Comparison of ENCODE assay signal across 1 cellular context in the genomic region with DNA sequence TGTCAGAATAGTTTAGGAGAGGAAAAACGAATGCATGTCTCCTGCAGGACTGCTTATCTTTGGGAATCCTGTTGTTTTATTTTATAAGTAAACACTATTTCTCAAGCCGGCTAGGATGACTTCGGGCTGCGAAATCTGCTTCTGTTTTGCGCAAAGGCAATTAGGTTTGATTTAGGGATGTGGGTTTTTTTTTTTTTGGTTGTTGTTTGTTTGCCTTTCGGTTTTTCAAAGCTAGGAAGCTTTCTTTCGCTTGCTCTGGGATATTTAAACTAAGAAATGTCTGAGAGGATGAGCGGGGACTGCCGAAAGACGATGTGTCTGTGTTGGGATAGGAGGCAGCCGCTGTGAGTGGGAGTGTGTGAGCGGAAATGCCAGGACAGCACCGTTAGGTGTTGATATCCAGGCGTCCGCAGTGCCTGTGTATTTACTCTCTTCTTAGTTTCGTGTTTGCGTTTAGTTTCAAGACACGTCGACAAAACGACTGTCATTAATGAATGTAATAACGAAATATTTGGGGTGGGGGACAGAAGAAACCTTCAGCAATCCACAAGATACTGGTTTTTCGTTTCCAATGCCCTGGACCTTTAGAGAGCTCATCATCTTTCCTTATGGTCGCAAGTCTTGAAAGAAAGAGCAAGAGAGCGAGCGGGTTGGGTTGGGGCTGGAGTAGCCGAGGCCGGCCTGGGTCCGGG.
TF ChIP-seq lines count a peak whose summit lies in the region.

No MANE protein-coding gene starts in this region.

TF ChIP-seq in K562, 482 proteins besides CTCF, POLR2A, EP300 and RAD21 (continued from another document and continues in another):
- TF ChIP-seq, protein P1, sequence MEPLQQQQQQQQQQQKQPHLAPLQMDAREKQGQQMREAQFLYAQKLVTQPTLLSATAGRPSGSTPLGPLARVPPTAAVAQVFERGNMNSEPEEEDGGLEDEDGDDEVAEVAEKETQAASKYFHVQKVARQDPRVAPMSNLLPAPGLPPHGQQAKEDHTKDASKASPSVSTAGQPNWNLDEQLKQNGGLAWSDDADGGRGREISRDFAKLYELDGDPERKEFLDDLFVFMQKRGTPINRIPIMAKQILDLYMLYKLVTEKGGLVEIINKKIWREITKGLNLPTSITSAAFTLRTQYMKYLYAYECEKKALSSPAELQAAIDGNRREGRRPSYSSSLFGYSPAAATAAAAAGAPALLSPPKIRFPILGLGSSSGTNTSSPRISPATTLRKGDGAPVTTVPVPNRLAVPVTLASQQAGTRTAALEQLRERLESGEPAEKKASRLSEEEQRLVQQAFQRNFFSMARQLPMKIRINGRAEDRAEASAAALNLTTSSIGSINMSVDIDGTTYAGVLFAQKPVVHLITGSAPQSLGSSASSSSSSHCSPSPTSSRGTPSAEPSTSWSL (CRISPR knock-in tag; IDR thresholded peaks at IDR 0.05; ENCODE audit: borderline replicate concordance), result 0 out of 2 replicates have a peak, but pooled peaks have one; percentile 39
- TF ChIP-seq HNRNPLL (IDR thresholded peaks at IDR 0.05; ENCODE audit: low read depth, low read length, poor library complexity, severe bottlenecking), result peak; percentile 66
- TF ChIP-seq MAZ (CRISPR knock-in tag; conservative IDR thresholded peaks at IDR 0.05 in 1 of 2, IDR thresholded peaks at IDR 0.05 in 1 of 2), result no peak
- TF ChIP-seq, protein P2, sequence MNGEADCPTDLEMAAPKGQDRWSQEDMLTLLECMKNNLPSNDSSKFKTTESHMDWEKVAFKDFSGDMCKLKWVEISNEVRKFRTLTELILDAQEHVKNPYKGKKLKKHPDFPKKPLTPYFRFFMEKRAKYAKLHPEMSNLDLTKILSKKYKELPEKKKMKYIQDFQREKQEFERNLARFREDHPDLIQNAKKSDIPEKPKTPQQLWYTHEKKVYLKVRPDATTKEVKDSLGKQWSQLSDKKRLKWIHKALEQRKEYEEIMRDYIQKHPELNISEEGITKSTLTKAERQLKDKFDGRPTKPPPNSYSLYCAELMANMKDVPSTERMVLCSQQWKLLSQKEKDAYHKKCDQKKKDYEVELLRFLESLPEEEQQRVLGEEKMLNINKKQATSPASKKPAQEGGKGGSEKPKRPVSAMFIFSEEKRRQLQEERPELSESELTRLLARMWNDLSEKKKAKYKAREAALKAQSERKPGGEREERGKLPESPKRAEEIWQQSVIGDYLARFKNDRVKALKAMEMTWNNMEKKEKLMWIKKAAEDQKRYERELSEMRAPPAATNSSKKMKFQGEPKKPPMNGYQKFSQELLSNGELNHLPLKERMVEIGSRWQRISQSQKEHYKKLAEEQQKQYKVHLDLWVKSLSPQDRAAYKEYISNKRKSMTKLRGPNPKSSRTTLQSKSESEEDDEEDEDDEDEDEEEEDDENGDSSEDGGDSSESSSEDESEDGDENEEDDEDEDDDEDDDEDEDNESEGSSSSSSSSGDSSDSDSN (IDR thresholded peaks at IDR 0.05; ENCODE audit: borderline replicate concordance in 1 of 2, low read depth in 2 of 2, low read length in 2 of 2), result peak in 1 of 2 experiments; percentile 57; a peak in 2 of 4 replicates
- TF ChIP-seq CREB1 (IDR thresholded peaks at IDR 0.05), result peak; percentile 10
- no peak for TF ChIP-seq CREB1 (CRISPR knock-in tag; IDR thresholded peaks at IDR 0.05)
- TF ChIP-seq, protein P3, sequence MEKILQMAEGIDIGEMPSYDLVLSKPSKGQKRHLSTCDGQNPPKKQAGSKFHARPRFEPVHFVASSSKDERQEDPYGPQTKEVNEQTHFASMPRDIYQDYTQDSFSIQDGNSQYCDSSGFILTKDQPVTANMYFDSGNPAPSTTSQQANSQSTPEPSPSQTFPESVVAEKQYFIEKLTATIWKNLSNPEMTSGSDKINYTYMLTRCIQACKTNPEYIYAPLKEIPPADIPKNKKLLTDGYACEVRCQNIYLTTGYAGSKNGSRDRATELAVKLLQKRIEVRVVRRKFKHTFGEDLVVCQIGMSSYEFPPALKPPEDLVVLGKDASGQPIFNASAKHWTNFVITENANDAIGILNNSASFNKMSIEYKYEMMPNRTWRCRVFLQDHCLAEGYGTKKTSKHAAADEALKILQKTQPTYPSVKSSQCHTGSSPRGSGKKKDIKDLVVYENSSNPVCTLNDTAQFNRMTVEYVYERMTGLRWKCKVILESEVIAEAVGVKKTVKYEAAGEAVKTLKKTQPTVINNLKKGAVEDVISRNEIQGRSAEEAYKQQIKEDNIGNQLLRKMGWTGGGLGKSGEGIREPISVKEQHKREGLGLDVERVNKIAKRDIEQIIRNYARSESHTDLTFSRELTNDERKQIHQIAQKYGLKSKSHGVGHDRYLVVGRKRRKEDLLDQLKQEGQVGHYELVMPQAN (IDR thresholded peaks at IDR 0.05; ENCODE audit: borderline replicate concordance), result 0 out of 2 replicates have a peak, but pooled peaks have one; percentile 45
- TF ChIP-seq ARID2 (IDR thresholded peaks at IDR 0.05), result no peak
- TF ChIP-seq, protein P4, sequence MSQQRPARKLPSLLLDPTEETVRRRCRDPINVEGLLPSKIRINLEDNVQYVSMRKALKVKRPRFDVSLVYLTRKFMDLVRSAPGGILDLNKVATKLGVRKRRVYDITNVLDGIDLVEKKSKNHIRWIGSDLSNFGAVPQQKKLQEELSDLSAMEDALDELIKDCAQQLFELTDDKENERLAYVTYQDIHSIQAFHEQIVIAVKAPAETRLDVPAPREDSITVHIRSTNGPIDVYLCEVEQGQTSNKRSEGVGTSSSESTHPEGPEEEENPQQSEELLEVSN (IDR thresholded peaks at IDR 0.05; ENCODE audit: borderline replicate concordance in 1 of 2, extremely low read depth in 1 of 2, insufficient read depth in 1 of 2, insufficient read length in 1 of 2, low read depth in 1 of 2, low read length in 1 of 2, poor library complexity in 1 of 2, severe bottlenecking in 1 of 2), result peak in 1 of 2 experiments; percentile 41
- TF ChIP-seq ZNF41 (CRISPR knock-in tag; conservative IDR thresholded peaks at IDR 0.05), result no peak
- TF ChIP-seq TBP (optimal IDR thresholded peaks at IDR 0.05; ENCODE audit: low read depth, low read length), result peak; percentile 6
- TF ChIP-seq, protein P5, sequence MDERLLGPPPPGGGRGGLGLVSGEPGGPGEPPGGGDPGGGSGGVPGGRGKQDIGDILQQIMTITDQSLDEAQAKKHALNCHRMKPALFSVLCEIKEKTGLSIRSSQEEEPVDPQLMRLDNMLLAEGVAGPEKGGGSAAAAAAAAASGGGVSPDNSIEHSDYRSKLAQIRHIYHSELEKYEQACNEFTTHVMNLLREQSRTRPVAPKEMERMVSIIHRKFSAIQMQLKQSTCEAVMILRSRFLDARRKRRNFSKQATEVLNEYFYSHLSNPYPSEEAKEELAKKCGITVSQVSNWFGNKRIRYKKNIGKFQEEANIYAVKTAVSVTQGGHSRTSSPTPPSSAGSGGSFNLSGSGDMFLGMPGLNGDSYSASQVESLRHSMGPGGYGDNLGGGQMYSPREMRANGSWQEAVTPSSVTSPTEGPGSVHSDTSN (CRISPR knock-in tag; IDR thresholded peaks at IDR 0.05; ENCODE audit: low read depth), result no peak
- TF ChIP-seq, protein P5 (tag; conservative IDR thresholded peaks at IDR 0.05; ENCODE audit: low read depth), result peak; percentile 10; the same call in 1 of the 2 replicates
- peak; percentile 94; the same call in 1 of the 2 replicates for TF ChIP-seq KAT7 (CRISPR knock-in tag; IDR thresholded peaks at IDR 0.05; ENCODE audit: borderline replicate concordance)
- TF ChIP-seq LARP7 (IDR thresholded peaks at IDR 0.05), result 0 out of 2 replicates have a peak, but pooled peaks have one; percentile 57
- TF ChIP-seq SIN3A (IDR thresholded peaks at IDR 0.05; ENCODE audit: borderline replicate concordance in 2 of 2, control insufficient read depth in 1 of 2, low read depth in 2 of 2, low read length in 2 of 2), result peak in 1 of 2 experiments; percentile 80; a peak in 1 of 4 replicates
- peak; percentile 44; the same call in 1 of the 2 replicates for TF ChIP-seq SMARCA4 (IDR thresholded peaks at IDR 0.05)
- TF ChIP-seq, protein P6, sequence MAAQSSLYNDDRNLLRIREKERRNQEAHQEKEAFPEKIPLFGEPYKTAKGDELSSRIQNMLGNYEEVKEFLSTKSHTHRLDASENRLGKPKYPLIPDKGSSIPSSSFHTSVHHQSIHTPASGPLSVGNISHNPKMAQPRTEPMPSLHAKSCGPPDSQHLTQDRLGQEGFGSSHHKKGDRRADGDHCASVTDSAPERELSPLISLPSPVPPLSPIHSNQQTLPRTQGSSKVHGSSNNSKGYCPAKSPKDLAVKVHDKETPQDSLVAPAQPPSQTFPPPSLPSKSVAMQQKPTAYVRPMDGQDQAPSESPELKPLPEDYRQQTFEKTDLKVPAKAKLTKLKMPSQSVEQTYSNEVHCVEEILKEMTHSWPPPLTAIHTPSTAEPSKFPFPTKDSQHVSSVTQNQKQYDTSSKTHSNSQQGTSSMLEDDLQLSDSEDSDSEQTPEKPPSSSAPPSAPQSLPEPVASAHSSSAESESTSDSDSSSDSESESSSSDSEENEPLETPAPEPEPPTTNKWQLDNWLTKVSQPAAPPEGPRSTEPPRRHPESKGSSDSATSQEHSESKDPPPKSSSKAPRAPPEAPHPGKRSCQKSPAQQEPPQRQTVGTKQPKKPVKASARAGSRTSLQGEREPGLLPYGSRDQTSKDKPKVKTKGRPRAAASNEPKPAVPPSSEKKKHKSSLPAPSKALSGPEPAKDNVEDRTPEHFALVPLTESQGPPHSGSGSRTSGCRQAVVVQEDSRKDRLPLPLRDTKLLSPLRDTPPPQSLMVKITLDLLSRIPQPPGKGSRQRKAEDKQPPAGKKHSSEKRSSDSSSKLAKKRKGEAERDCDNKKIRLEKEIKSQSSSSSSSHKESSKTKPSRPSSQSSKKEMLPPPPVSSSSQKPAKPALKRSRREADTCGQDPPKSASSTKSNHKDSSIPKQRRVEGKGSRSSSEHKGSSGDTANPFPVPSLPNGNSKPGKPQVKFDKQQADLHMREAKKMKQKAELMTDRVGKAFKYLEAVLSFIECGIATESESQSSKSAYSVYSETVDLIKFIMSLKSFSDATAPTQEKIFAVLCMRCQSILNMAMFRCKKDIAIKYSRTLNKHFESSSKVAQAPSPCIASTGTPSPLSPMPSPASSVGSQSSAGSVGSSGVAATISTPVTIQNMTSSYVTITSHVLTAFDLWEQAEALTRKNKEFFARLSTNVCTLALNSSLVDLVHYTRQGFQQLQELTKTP (IDR thresholded peaks at IDR 0.05; ENCODE audit: low read depth in 1 of 2, partially characterized antibody in 2 of 2), result peak in 1 of 2 experiments; percentile 8
- TF ChIP-seq TCFL5 (CRISPR knock-in tag; conservative IDR thresholded peaks at IDR 0.05), result no peak
- peak; percentile 23; the same call in 1 of the 2 replicates for TF ChIP-seq GATAD2A (IDR thresholded peaks at IDR 0.05)
- peak; percentile 71 for TF ChIP-seq ETV1 (tag; conservative IDR thresholded peaks at IDR 0.05; ENCODE audit: low read depth)
- TF ChIP-seq MTA2 (IDR thresholded peaks at IDR 0.05; ENCODE audit: low read depth), result 0 out of 2 replicates have a peak, but pooled peaks have one; percentile 14
- TF ChIP-seq RCOR1 (IDR thresholded peaks at IDR 0.05; ENCODE audit: borderline replicate concordance in 1 of 2, low read depth in 2 of 2, low read length in 2 of 2), result 0 out of 4 replicates have a peak, but pooled peaks of 1 of the 2 experiments have one; percentile 33
- 0 out of 2 replicates have a peak, but pooled peaks have one; percentile 18 for TF ChIP-seq LEF1 (IDR thresholded peaks at IDR 0.05)
- TF ChIP-seq XRCC4 (IDR thresholded peaks at IDR 0.05; ENCODE audit: extremely low read depth, insufficient read depth, insufficient read length), result no peak
- no peak for TF ChIP-seq FOS (IDR thresholded peaks at IDR 0.05; ENCODE audit: extremely low read depth, insufficient read length)
- TF ChIP-seq FOXK2 (conservative IDR thresholded peaks at IDR 0.05 in 1 of 2, IDR thresholded peaks at IDR 0.05 in 1 of 2; ENCODE audit: low read depth in 2 of 2), result peak; percentile 77 to 79
- TF ChIP-seq CCNT2 (IDR thresholded peaks at IDR 0.05; ENCODE audit: borderline replicate concordance, extremely low read depth, insufficient read length, low read depth, low read length), result peak; percentile 28
- TF ChIP-seq, protein P7, sequence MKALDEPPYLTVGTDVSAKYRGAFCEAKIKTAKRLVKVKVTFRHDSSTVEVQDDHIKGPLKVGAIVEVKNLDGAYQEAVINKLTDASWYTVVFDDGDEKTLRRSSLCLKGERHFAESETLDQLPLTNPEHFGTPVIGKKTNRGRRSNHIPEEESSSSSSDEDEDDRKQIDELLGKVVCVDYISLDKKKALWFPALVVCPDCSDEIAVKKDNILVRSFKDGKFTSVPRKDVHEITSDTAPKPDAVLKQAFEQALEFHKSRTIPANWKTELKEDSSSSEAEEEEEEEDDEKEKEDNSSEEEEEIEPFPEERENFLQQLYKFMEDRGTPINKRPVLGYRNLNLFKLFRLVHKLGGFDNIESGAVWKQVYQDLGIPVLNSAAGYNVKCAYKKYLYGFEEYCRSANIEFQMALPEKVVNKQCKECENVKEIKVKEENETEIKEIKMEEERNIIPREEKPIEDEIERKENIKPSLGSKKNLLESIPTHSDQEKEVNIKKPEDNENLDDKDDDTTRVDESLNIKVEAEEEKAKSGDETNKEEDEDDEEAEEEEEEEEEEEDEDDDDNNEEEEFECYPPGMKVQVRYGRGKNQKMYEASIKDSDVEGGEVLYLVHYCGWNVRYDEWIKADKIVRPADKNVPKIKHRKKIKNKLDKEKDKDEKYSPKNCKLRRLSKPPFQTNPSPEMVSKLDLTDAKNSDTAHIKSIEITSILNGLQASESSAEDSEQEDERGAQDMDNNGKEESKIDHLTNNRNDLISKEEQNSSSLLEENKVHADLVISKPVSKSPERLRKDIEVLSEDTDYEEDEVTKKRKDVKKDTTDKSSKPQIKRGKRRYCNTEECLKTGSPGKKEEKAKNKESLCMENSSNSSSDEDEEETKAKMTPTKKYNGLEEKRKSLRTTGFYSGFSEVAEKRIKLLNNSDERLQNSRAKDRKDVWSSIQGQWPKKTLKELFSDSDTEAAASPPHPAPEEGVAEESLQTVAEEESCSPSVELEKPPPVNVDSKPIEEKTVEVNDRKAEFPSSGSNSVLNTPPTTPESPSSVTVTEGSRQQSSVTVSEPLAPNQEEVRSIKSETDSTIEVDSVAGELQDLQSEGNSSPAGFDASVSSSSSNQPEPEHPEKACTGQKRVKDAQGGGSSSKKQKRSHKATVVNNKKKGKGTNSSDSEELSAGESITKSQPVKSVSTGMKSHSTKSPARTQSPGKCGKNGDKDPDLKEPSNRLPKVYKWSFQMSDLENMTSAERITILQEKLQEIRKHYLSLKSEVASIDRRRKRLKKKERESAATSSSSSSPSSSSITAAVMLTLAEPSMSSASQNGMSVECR (CRISPR knock-in tag; IDR thresholded peaks at IDR 0.05), result peak; percentile 16; the same call in 1 of the 2 replicates
- peak; percentile 45 for TF ChIP-seq TAF1 (IDR thresholded peaks at IDR 0.05; ENCODE audit: control insufficient read depth, extremely low read depth, insufficient read depth, low read length, severe bottlenecking)
